29 cellular contexts compared by ENCODE assay signal in genomic region chr9:91143642-91144041, GRCh38.
"Had no signal": no experiment of that assay in that cellular context is flagged by ENCODE, and none has a peak within 500 bp of the region (broad histone marks: within the 10 kb centered on the region; RNA-seq: fewer than 3 reads in every experiment).

No MANE protein-coding gene starts in this region.

- H3K9me3 Mint-ChIP-seq: memory B cell, natural killer cell had no signal

- H3K9me3 ChIP-seq: heart right ventricle, psoas muscle, SK-N-SH, stomach, tibial artery had no signal

- H3K27ac ChIP-seq: brain microvascular endothelial cell, foreskin keratinocyte, heart right ventricle, neural progenitor cell, parathyroid adenoma, psoas muscle, stomach, tibial artery, WERI-Rb-1 had no signal

- H3K4me3 Mint-ChIP-seq: activated CD4-positive, alpha-beta T cell treated with anti-CD3 and anti-CD28 coated beads, Interleukin-2, amount 10 ng/mL, durations not matched to agents 7 days and 5 days; activated naive CD8-positive, alpha-beta T cell treated with anti-CD3 and anti-CD28 coated beads, Interleukin-2, amount 10 ng/mL, durations not matched to agents 7 days and 5 days; activated T-cell treated with anti-CD3 and anti-CD28 coated beads, Interleukin-2, amount 50 U/mL, for 24 hours; memory B cell; natural killer cell; neural progenitor cell; stimulated activated naive B cell treated with anti-CD40 and anti-IgM and Interleukin-4, amounts not matched to agents 10 μg/mL and 1 μg/mL and 100 μg/mL, for 72 hours; T-helper 17 cell had no signal

- DNase-seq: activated CD4-positive, alpha-beta T cell treated with anti-CD3 and anti-CD28 coated beads, Interleukin-2, amount 10 ng/mL, durations not matched to agents 7 days and 5 days; activated CD8-positive, alpha-beta memory T cell treated with anti-CD3 and anti-CD28 coated beads, Interleukin-2, amount 50 U/mL, for 4 hours; activated naive CD4-positive, alpha-beta T cell; activated naive CD8-positive, alpha-beta T cell treated with anti-CD3 and anti-CD28 coated beads, Interleukin-2, amount 10 ng/mL, durations not matched to agents 7 days and 5 days; activated T-cell treated with anti-CD3 and anti-CD28 coated beads, Interleukin-2, amount 50 U/mL, for 24 hours; amniotic stem cell; brain microvascular endothelial cell; caudate nucleus; cortex of kidney; foreskin keratinocyte; heart right ventricle; natural killer cell; occipital lobe; psoas muscle; SK-N-SH; stimulated activated CD4-positive, alpha-beta T cell treated with anti-CD3 and anti-CD28 coated beads, Interleukin-1b, Interleukin-23, amount 100 ng/mL, for 48 hours; stimulated activated CD4-positive, alpha-beta T cell treated with anti-CD3 and anti-CD28 coated beads, Interleukin-4, amount 100 ng/mL, for 4 hours; stimulated activated CD8-positive, alpha-beta memory T cell treated with anti-CD3 and anti-CD28 coated beads, Interleukin-4, amount 100 ng/mL, for 48 hours; stimulated activated naive B cell treated with anti-CD40 and anti-IgM and Interleukin-4, amounts not matched to agents 10 μg/mL and 1 μg/mL and 100 μg/mL, for 72 hours; stomach; T-helper 17 cell; T1000; tibial artery; WERI-Rb-1 had no signal

- H3K27me3 ChIP-seq: brain microvascular endothelial cell, foreskin keratinocyte, heart right ventricle, neural progenitor cell, stomach, tibial artery had no signal

- H3K27ac Mint-ChIP-seq: activated CD4-positive, alpha-beta T cell treated with anti-CD3 and anti-CD28 coated beads, Interleukin-2, amount 10 ng/mL, durations not matched to agents 7 days and 5 days; activated naive CD8-positive, alpha-beta T cell treated with anti-CD3 and anti-CD28 coated beads, Interleukin-2, amount 10 ng/mL, durations not matched to agents 7 days and 5 days; activated T-cell treated with anti-CD3 and anti-CD28 coated beads, Interleukin-2, amount 50 U/mL, for 24 hours; memory B cell; natural killer cell; neural progenitor cell; T-helper 17 cell had no signal

- H3K4me3 ChIP-seq: heart right ventricle, neural progenitor cell, psoas muscle, smooth muscle cell, stomach, tibial artery had no signal

- H3K36me3 Mint-ChIP-seq: memory B cell, natural killer cell, neural progenitor cell had no signal

- H3K27me3 Mint-ChIP-seq: activated CD4-positive, alpha-beta T cell treated with anti-CD3 and anti-CD28 coated beads, Interleukin-2, amount 10 ng/mL, durations not matched to agents 7 days and 5 days; activated naive CD8-positive, alpha-beta T cell treated with anti-CD3 and anti-CD28 coated beads, Interleukin-2, amount 10 ng/mL, durations not matched to agents 7 days and 5 days; activated T-cell treated with anti-CD3 and anti-CD28 coated beads, Interleukin-2, amount 50 U/mL, for 24 hours; memory B cell; stimulated activated naive B cell treated with anti-CD40 and anti-IgM and Interleukin-4, amounts not matched to agents 10 μg/mL and 1 μg/mL and 100 μg/mL, for 72 hours; T-helper 17 cell had no signal

- H3K36me3 ChIP-seq: brain microvascular endothelial cell, heart right ventricle, neural progenitor cell, stomach, tibial artery, WERI-Rb-1 had no signal

- H3K4me1 ChIP-seq: parathyroid adenoma, psoas muscle, tibial artery had no signal

- ATAC-seq: activated CD4-positive, CD25-positive, alpha-beta regulatory T cell treated with anti-CD3 and anti-CD28 coated beads, Interleukin-2, amount 50 U/mL, for 24 hours; foreskin keratinocyte; heart right ventricle; natural killer cell; psoas muscle; stimulated activated naive B cell treated with anti-CD40 and anti-IgM and Interleukin-4, amounts not matched to agents 10 μg/mL and 1 μg/mL and 100 μg/mL, for 72 hours; T-helper 17 cell had no signal
